Comparison of ENCODE assay signal across 27 cellular contexts in genomic region chr4:29213020-29213419, GRCh38.
"Had no signal": no experiment of that assay in that cellular context is flagged by ENCODE, and none has a peak within 500 bp of the region (broad histone marks: within the 10 kb centered on the region; RNA-seq: fewer than 3 reads in every experiment).

No MANE protein-coding gene starts in this region.

- H3K27me3 ChIP-seq: stomach, suprapubic skin, testis, thyroid gland, tibial artery, tibial nerve, transverse colon, upper lobe of left lung, upper lobe of right lung, uterus, vagina had no signal

- DNase-seq: stimulated activated CD4-positive, alpha-beta T cell treated with anti-CD3 and anti-CD28 coated beads, Interleukin-2, amount 100 ng/mL, for 48 hours; stimulated activated CD4-positive, alpha-beta T cell treated with anti-CD3 and anti-CD28 coated beads, Interleukin-4, amount 100 ng/mL, for 1 hour; stimulated activated CD4-positive, alpha-beta T cell treated with anti-CD3 and anti-CD28 coated beads, Interleukin-4, amount 100 ng/mL, for 24 hours; stimulated activated CD4-positive, alpha-beta T cell treated with anti-CD3 and anti-CD28 coated beads, Interleukin-4, amount 100 ng/mL, for 4 hours; stimulated activated CD8-positive, alpha-beta memory T cell treated with anti-CD3 and anti-CD28 coated beads, Interleukin-4, amount 100 ng/mL, for 48 hours; stimulated activated naive B cell treated with anti-CD40 and anti-IgM and Interleukin-4, amounts not matched to agents 10 μg/mL and 1 μg/mL and 100 μg/mL, for 72 hours; stimulated activated naive CD4-positive, alpha-beta T cell; stimulated activated naive CD4-positive, alpha-beta T cell treated with Interleukin-2 at 50 U/mL for 16 hours; stimulated activated naive CD8-positive, alpha-beta T cell treated with anti-CD3 and anti-CD28 coated beads, Interleukin-15, amount 100 ng/mL, for 72 hours; stimulated activated naive CD8-positive, alpha-beta T cell treated with anti-CD3 and anti-CD28 coated beads, Interleukin-15, Interleukin-2, amounts not matched to agents 100 U/mL and 50 U/mL, for 24 hours; stomach; substantia nigra; testis; thyroid gland; tibial artery; transverse colon; trophoblast cell; upper lobe of right lung; uterus had no signal

- H3K36me3 ChIP-seq: stomach, suprapubic skin, thoracic aorta, thyroid gland, tibial artery, tibial nerve, transverse colon, upper lobe of left lung, upper lobe of right lung, uterus, vagina had no signal

- ATAC-seq: stimulated activated effector memory CD8-positive, alpha-beta T cell treated with anti-CD3 and anti-CD28 coated beads, Interleukin-12 subunit alpha, Interleukin-12 subunit beta, amount 100 ng/mL, for 72 hours; stimulated activated memory B cell treated with anti-CD40 and anti-IgM and Interleukin-4, amounts not matched to agents 10 μg/mL and 1 μg/mL and 100 μg/mL, for 72 hours; stimulated activated naive B cell treated with anti-CD40 and anti-IgM and Interleukin-4, amounts not matched to agents 10 μg/mL and 1 μg/mL and 100 μg/mL, for 72 hours; stimulated activated naive CD8-positive, alpha-beta T cell treated with anti-CD3 and anti-CD28 coated beads, Interleukin-15, amount 100 ng/mL, for 72 hours; stimulated activated naive CD8-positive, alpha-beta T cell treated with anti-CD3 and anti-CD28 coated beads, Interleukin-15, Interleukin-2, amounts not matched to agents 100 U/mL and 50 U/mL, for 24 hours; upper lobe of right lung had no signal

- H3K27ac ChIP-seq: stomach, suprapubic skin, testis, thoracic aorta, thyroid gland, tibial artery, tibial nerve, transverse colon, upper lobe of left lung, upper lobe of right lung, uterus, vagina had no signal

- H3K4me1 ChIP-seq: stomach, suprapubic skin, testis, thyroid gland, tibial artery, tibial nerve, transverse colon, upper lobe of left lung, upper lobe of right lung, uterus, vagina had no signal

- H3K4me3 ChIP-seq: stomach, suprapubic skin, testis, thoracic aorta, thyroid gland, tibial artery, tibial nerve, transverse colon, upper lobe of left lung, upper lobe of right lung, uterus, vagina had no signal

- FAIRE-seq: urothelium cell line had no signal

- H3K9me3 ChIP-seq: stomach, suprapubic skin, testis, thoracic aorta, thyroid gland, tibial artery, tibial nerve, transverse colon, upper lobe of left lung, upper lobe of right lung, uterus, vagina had no signal
